ENCODE assay signal across 20 cellular contexts in the genomic region with DNA sequence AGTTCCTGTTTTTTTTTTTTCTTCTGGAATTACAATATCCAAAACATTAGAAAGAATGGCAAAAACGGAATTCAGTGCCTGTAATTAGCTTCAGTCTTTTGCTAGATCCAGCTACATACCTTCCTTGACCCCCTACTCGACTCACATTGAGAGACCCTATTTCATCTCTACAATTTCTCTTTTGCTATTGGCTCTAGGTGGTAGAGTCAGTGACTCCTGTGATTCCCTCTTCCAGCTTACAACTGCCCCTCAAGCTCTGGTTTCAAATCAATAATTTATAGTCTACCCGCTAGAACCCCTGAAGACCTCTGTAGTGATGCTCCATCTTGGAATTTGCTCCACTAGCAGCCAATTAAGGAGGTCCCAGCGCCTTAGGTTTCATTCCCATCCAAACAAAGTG.
DNase-seq lines count a peak whose midpoint lies in the region; ATAC-seq and TF ChIP-seq lines count a peak whose summit lies in the region.
"Had no signal": no experiment of that assay in that cellular context is flagged by ENCODE, and none has a peak within 500 bp of the region (broad histone marks: within the 10 kb centered on the region; RNA-seq: fewer than 3 reads in every experiment).

No MANE protein-coding gene starts in this region.

- H3K4me3 Mint-ChIP-seq in T-helper 17 cell: no peak overlapping the region
- H3K4me3 Mint-ChIP-seq: B cell; CD4-positive, alpha-beta T cell; CD8-positive, alpha-beta T cell had no signal

- H3K4me1 Mint-ChIP-seq in T-helper 17 cell: peaks cover 9% of the 10 kb centered on the region

- H4K91ac ChIP-seq in mesenchymal stem cell (ENCODE audit: low read length): no peak overlapping the region

- H2AFZ ChIP-seq in mesenchymal stem cell (ENCODE audit: low read depth, low read length): no peak overlapping the region

- no peak overlapping the region for H2BK5ac ChIP-seq in mesenchymal stem cell (ENCODE audit: low read depth, low read length, poor library complexity, severe bottlenecking)

- no peaks in the 10 kb centered on the region for H3K79me1 ChIP-seq in mesenchymal stem cell (replicated peaks; ENCODE audit: low read length, poor library complexity, severe bottlenecking)

- no peak overlapping the region for H3K14ac ChIP-seq in mesenchymal stem cell (ENCODE audit: low read length in 2 of 2)

- no peak overlapping the region for H2BK120ac ChIP-seq in mesenchymal stem cell (ENCODE audit: low read depth, low read length)

- no peaks in the 10 kb centered on the region for H3K27me3 ChIP-seq in liver (ENCODE audit: control insufficient read depth in 4 of 4, insufficient read depth in 4 of 4, low read length in 3 of 4)
- no peaks in the 10 kb centered on the region for H3K27me3 ChIP-seq in mesenchymal stem cell (ENCODE audit: control insufficient read depth in 1 of 2, insufficient read depth in 1 of 2, low read length in 2 of 2)
- H3K27me3 ChIP-seq in heart left ventricle: no peaks in the 10 kb centered on the region
- H3K27me3 ChIP-seq: BLaER1 treated with 17β-estradiol and CSF1 and Interleukin-3, amounts not matched to agents 10 nM and 100 nM had no signal

- H3K4me1 ChIP-seq in liver (ENCODE audit: control insufficient read depth in 4 of 4, insufficient read depth in 4 of 4, low read length in 3 of 4) (peaks cover 3 to 30% (median 19%) of the 10 kb centered on the region in 4 donors), mesenchymal stem cell (ENCODE audit: control insufficient read depth, insufficient read depth, low read depth, low read length) (no peaks in the 10 kb centered on the region), heart left ventricle (peaks cover 0 to 4% (median 0%) of the 10 kb centered on the region in 12 donors)
- H3K4me1 ChIP-seq: A549; BLaER1 treated with 17β-estradiol and CSF1 and Interleukin-3, amounts not matched to agents 10 nM and 100 nM; Caco-2 had no signal

- H3K9me3 ChIP-seq in T-helper 17 cell (ENCODE audit: control insufficient read depth, low read length, poor library complexity, severe bottlenecking): no peaks in the 10 kb centered on the region
- no peaks in the 10 kb centered on the region for H3K9me3 ChIP-seq in liver (ENCODE audit: control insufficient read depth in 4 of 4, low read length in 3 of 4)
- H3K9me3 ChIP-seq in mesenchymal stem cell (ENCODE audit: control insufficient read depth, low read length): no peaks in the 10 kb centered on the region
- no peaks in the 10 kb centered on the region for H3K9me3 ChIP-seq in heart left ventricle
- H3K9me3 ChIP-seq: A549; BLaER1 treated with 17β-estradiol and CSF1 and Interleukin-3, amounts not matched to agents 10 nM and 100 nM; Caco-2 had no signal

- no peak overlapping the region for H2BK12ac ChIP-seq in mesenchymal stem cell (ENCODE audit: low read length in 2 of 2)

- no peak overlapping the region for H3K4me3 ChIP-seq in liver (ENCODE audit: low read depth in 1 of 3, low read length in 3 of 3)
- no peak overlapping the region for H3K4me3 ChIP-seq in mesenchymal stem cell (ENCODE audit: insufficient read depth in 1 of 2, low read depth in 1 of 2, low read length in 2 of 2)
- H3K4me3 ChIP-seq in heart left ventricle: no peak overlapping the region
- H3K4me3 ChIP-seq: A549; BLaER1 treated with 17β-estradiol and CSF1 and Interleukin-3, amounts not matched to agents 10 nM and 100 nM had no signal

- WGBS in liver: 64% methylated on average over 4 of the region's 4 CpGs
- WGBS in mesenchymal stem cell: 93% methylated on average over 3 of the region's 4 CpGs
- 91 to 94% (median 93%) methylated on average over 4 of the region's 4 CpGs for whole genome bisulfite sequencing in heart left ventricle, 4 donors

- DNase-seq in T-helper 17 cell (no peak), left lobe of liver (ENCODE audit: low spot score) (no peak), mesenchymal stem cell (no peak), NCI-H1092 treated with DMSO at 0.1 percent for 48 hours (lab: John Stamatoyannopoulos, UW) (no peak), heart left ventricle (no peak)
- no peak for DNase-seq in activated CD4-positive, CD25-positive, alpha-beta regulatory T cell treated with anti-CD3 and anti-CD28 coated beads, Interleukin-2, amount 50 U/mL, for 72 hours
- DNase-seq: AML-193; Caco-2; Calu3; CD4-positive, alpha-beta T cell; CD8-positive, alpha-beta T cell; DMS79 treated with DMSO at 0.1 percent for 48 hours; GF-D8 had no signal

- no peak overlapping the region for H3K4ac ChIP-seq in mesenchymal stem cell (ENCODE audit: low read depth in 1 of 2, low read length in 2 of 2)

- ATAC-seq in T-helper 17 cell: no peak
- peak; percentile 52 for ATAC-seq in left lobe of liver
- ATAC-seq in HG02870 (IDR thresholded peaks at IDR 0.05; ENCODE audit: unreplicated experiment): no peak
- no peak for ATAC-seq in heart left ventricle
- ATAC-seq: A549; CD8-positive, alpha-beta T cell had no signal

- H3K36me3 Mint-ChIP-seq in T-helper 17 cell (ENCODE audit: low read depth): no peaks in the 10 kb centered on the region
- H3K36me3 Mint-ChIP-seq: CD8-positive, alpha-beta T cell had no signal

- H3K36me3 ChIP-seq in liver (ENCODE audit: control insufficient read depth in 4 of 4, insufficient read depth in 3 of 4, low read depth in 1 of 4, low read length in 3 of 4) (no peaks in the 10 kb centered on the region), mesenchymal stem cell (ENCODE audit: control insufficient read depth in 1 of 2, insufficient read depth in 2 of 2, low read depth in 1 of 2, low read length in 2 of 2) (no peaks in the 10 kb centered on the region), heart left ventricle (no peaks in the 10 kb centered on the region)
- H3K36me3 ChIP-seq: BLaER1 treated with 17β-estradiol and CSF1 and Interleukin-3, amounts not matched to agents 10 nM and 100 nM had no signal

- H3K27ac Mint-ChIP-seq in T-helper 17 cell: peak overlapping the region; percentile 19
- H3K27ac Mint-ChIP-seq: B cell; CD4-positive, alpha-beta T cell; CD8-positive, alpha-beta T cell had no signal

- intact Hi-C loops in heart left ventricle (cut with DNase I): no loop called here

- TF ChIP-seq RAD21 in liver (IDR thresholded peaks at IDR 0.05): no peak

- peaks cover 25% of the 10 kb centered on the region for H3K27me3 Mint-ChIP-seq in T-helper 17 cell

- no peak overlapping the region for H3K18ac ChIP-seq in mesenchymal stem cell (ENCODE audit: low read depth in 1 of 2, low read length in 2 of 2)

- H4K8ac ChIP-seq in mesenchymal stem cell (ENCODE audit: low read length): no peak overlapping the region

- no peak overlapping the region for H2BK15ac ChIP-seq in mesenchymal stem cell (ENCODE audit: low read depth, poor library complexity, severe bottlenecking)

- H3K27ac ChIP-seq in liver (ENCODE audit: low read depth in 1 of 2, low read length in 2 of 2): peak overlapping the region; percentile 18 to 74
- H3K27ac ChIP-seq in mesenchymal stem cell (ENCODE audit: low read length, poor library complexity, severe bottlenecking): no peak overlapping the region
- H3K27ac ChIP-seq in heart left ventricle: no peak overlapping the region
- H3K27ac ChIP-seq: 22Rv1; A549; BLaER1 treated with 17β-estradiol and CSF1 and Interleukin-3, amounts not matched to agents 10 nM and 100 nM; C4-2B had no signal

- H3K9ac ChIP-seq in liver (ENCODE audit: low read depth in 1 of 2, low read length in 2 of 2) (no peak overlapping the region), mesenchymal stem cell (ENCODE audit: low read length) (no peak overlapping the region)
- H3K9ac ChIP-seq: BLaER1 treated with 17β-estradiol and CSF1 and Interleukin-3, amounts not matched to agents 10 nM and 100 nM had no signal

- TF ChIP-seq CTCF in liver (IDR thresholded peaks at IDR 0.05; ENCODE audit: low read depth, low read length, missing input control) (no peak), heart left ventricle (IDR thresholded peaks at IDR 0.05) (no peak)

- TF ChIP-seq POLR2A in heart left ventricle (IDR thresholded peaks at IDR 0.05): no peak

- no peak overlapping the region for H3K23ac ChIP-seq in mesenchymal stem cell (ENCODE audit: low read length in 2 of 2)

- H2AK5ac ChIP-seq in mesenchymal stem cell (ENCODE audit: low read length, severe bottlenecking): peak overlapping the region; percentile 54

- no peak overlapping the region for H3K4me2 ChIP-seq in mesenchymal stem cell (ENCODE audit: low read length, poor library complexity, severe bottlenecking)
- H3K4me2 ChIP-seq: A549; BLaER1 treated with 17β-estradiol and CSF1 and Interleukin-3, amounts not matched to agents 10 nM and 100 nM had no signal

TF ChIP-seq in liver, 16 proteins besides CTCF, POLR2A, EP300 and RAD21:
- TF ChIP-seq SP1 (IDR thresholded peaks at IDR 0.05): no peak
- TF ChIP-seq RXRA (IDR thresholded peaks at IDR 0.05): peak in 1 of 2 donors; percentile 3

Comparison
In these comparisons a context has a peak if more than half of its experiments do, and no peak if none do; other contexts are left out.
1. H3K27ac ChIP-seq: peak in liver (2 of 2); none in mesenchymal stem cell (single experiment) and heart left ventricle (0 of 12).